9 cellular contexts compared by ENCODE assay signal in genomic region chr1:220908757-220909156, GRCh38. TPM values are rescaled to one million over a fixed set of nuclear protein-coding genes. Genes with fewer than 3 reads are reported as not detected.
DNase-seq lines count a peak whose midpoint lies in the region; ATAC-seq, FAIRE-seq and TF ChIP-seq lines count a peak whose summit lies in the region.
"Had no signal": no experiment of that assay in that cellular context is flagged by ENCODE, and none has a peak within 500 bp of the region (broad histone marks: within the 10 kb centered on the region; RNA-seq: fewer than 3 reads in every experiment).

No MANE protein-coding gene starts in this region.

- no peaks in the 10 kb centered on the region for H3K36me3 Mint-ChIP-seq in type B pancreatic cell

- peaks cover 85% of the 10 kb centered on the region for H3K27me3 Mint-ChIP-seq in type B pancreatic cell

- no peaks in the 10 kb centered on the region for H3K27me3 ChIP-seq in esophagus muscularis mucosa

- FAIRE-seq in GM12891 (lab: Jason Lieb, UNC), result no peak
- FAIRE-seq: G401.6 had no signal

- no peak overlapping the region for H3K4me3 Mint-ChIP-seq in type B pancreatic cell

- no peaks in the 10 kb centered on the region for H3K36me3 ChIP-seq in esophagus muscularis mucosa

- WGBS in esophagus muscularis mucosa, result 75% methylated on average over 2 of the region's 2 CpGs

- peak; percentile 22 for DNase-seq in SIG-M5 treated with dmso at 0.1 percent for 504 hours (lab: John Stamatoyannopoulos, UW; ENCODE audit: unreplicated experiment)
- no peak for DNase-seq in SIG-M5 (lab: John Stamatoyannopoulos, UW)
- peak; percentile 48 for DNase-seq in NCI-H1694 treated with DMSO at 0.1 percent for 48 hours (lab: John Stamatoyannopoulos, UW)
- DNase-seq in esophagus muscularis mucosa (ENCODE audit: extremely low spot score), result peak; percentile 21
- no peak for DNase-seq in type B pancreatic cell (ENCODE audit: extremely low spot score, unreplicated experiment)
- DNase-seq in omental fat pad (ENCODE audit: low spot score), result no peak
- no peak for DNase-seq in GM12891 (ENCODE audit: insufficient read length, low spot score)
- no peak for DNase-seq in stimulated activated CD4-positive, alpha-beta T cell treated with anti-CD3 and anti-CD28 coated beads, Interleukin-4, amount 100 ng/mL, for 24 hours

- H3K27ac Mint-ChIP-seq in type B pancreatic cell, result no peak overlapping the region

- TF ChIP-seq POLR2A in esophagus muscularis mucosa (IDR thresholded peaks at IDR 0.05; ENCODE audit: low read depth) (no peak), GM12891 (IDR thresholded peaks at IDR 0.05; ENCODE audit: low read depth, low read length) (no peak)

- H3K4me1 ChIP-seq in esophagus muscularis mucosa, result no peaks in the 10 kb centered on the region

- TF ChIP-seq CTCF in esophagus muscularis mucosa (IDR thresholded peaks at IDR 0.05) (peak; percentile 45 to 65 (median 60)), type B pancreatic cell (conservative IDR thresholded peaks at IDR 0.05) (peak; percentile 59), omental fat pad (IDR thresholded peaks at IDR 0.05) (no peak)

- H3K4me3 ChIP-seq in esophagus muscularis mucosa, result no peak overlapping the region

- no peak for TF ChIP-seq EP300 in esophagus muscularis mucosa (IDR thresholded peaks at IDR 0.05)

- intact Hi-C loops in esophagus muscularis mucosa (cut with DNase I), result loop anchor here (10.0 kb wide), 1 partner anchor 296 kb away; no protein-coding TSS in a partner anchor

- H3K4me1 Mint-ChIP-seq in type B pancreatic cell (ENCODE audit: unreplicated experiment), result no peaks in the 10 kb centered on the region

- H3K27ac ChIP-seq in esophagus muscularis mucosa (replicated peaks in 1 of 4), result no peak overlapping the region

- no peaks in the 10 kb centered on the region for H3K9me3 Mint-ChIP-seq in type B pancreatic cell

- ATAC-seq in omental fat pad (ENCODE audit: low FRiP score), result no peak

- no peaks in the 10 kb centered on the region for H3K9me3 ChIP-seq in esophagus muscularis mucosa

TF ChIP-seq in GM12891, 5 proteins besides CTCF, POLR2A, EP300 and RAD21:
- TF ChIP-seq TAF1 (IDR thresholded peaks at IDR 0.05; ENCODE audit: low read depth, low read length) (no peak), PAX5 (IDR thresholded peaks at IDR 0.05; ENCODE audit: insufficient read depth, low read length, severe bottlenecking) (no peak), POU2F2 (IDR thresholded peaks at IDR 0.05; ENCODE audit: low read depth, low read length) (no peak), SPI1 (IDR thresholded peaks at IDR 0.05; ENCODE audit: low read depth, low read length) (no peak), POLR2AphosphoS5 (IDR thresholded peaks at IDR 0.05; ENCODE audit: low read depth, low read length) (no peak)
TF ChIP-seq in GM12891: peak in this region for 0.

RNA-seq across cellular contexts. Expression of gene HLX, which starts 29.5 kb away (rescaled TPM):
- 10 to 100 TPM in 3 of 4 donors, 1 to 10 TPM in 1; 8.7 to 27.3 (median 16.1) TPM for total RNA-seq in esophagus muscularis mucosa
- 0.64 and 2.3 TPM in 2 replicates for total RNA-seq in type B pancreatic cell (ENCODE audit: low replicate concordance)
- total RNA-seq in omental fat pad, result 10 to 100 TPM; 26.4 to 46.7 (median 34.5) TPM
- polyA plus RNA-seq in GM12891 (2012; ENCODE audit: low read depth, missing spikeins), result 0.09 TPM

Comparison
In these comparisons a context has a peak if more than half of its experiments do, and no peak if none do; other contexts are left out.
1. DNase-seq: peak in SIG-M5 treated with dmso at 0.1 percent for 504 hours (single experiment), NCI-H1694 treated with DMSO at 0.1 percent for 48 hours (single experiment) and esophagus muscularis mucosa (single experiment); none in SIG-M5 (single experiment), type B pancreatic cell (single experiment), omental fat pad (single experiment), GM12891 (single experiment) and stimulated activated CD4-positive, alpha-beta T cell treated with anti-CD3 and anti-CD28 coated beads, Interleukin-4, amount 100 ng/mL, for 24 hours (single experiment).
2. CTCF ChIP-seq: peak in esophagus muscularis mucosa (3 of 3) and type B pancreatic cell (single experiment); none in omental fat pad (0 of 3).